Comparison of ENCODE assay signal across 8 cellular contexts in genomic region chr1:16612332-16613172, GRCh38. TPM values are rescaled to one million over a fixed set of nuclear protein-coding genes. Genes with fewer than 3 reads are reported as not detected.
DNase-seq lines count a peak whose midpoint lies in the region; ATAC-seq and TF ChIP-seq lines count a peak whose summit lies in the region.

No MANE protein-coding gene starts in this region.

- DNase-seq in stimulated activated CD4-positive, alpha-beta T cell treated with anti-CD3 and anti-CD28 coated beads, Interleukin-2, amount 100 ng/mL, for 24 hours = peak; percentile 38 to 54
- DNase-seq in stimulated activated CD4-positive, alpha-beta T cell treated with anti-CD3 and anti-CD28 coated beads, Interleukin-2, amount 100 ng/mL, for 48 hours = no peak
- DNase-seq in NCI-H1092 treated with DMSO at 0.1 percent for 48 hours (lab: John Stamatoyannopoulos, UW) = peak; percentile 72
- peak; percentile 39 to 44 for DNase-seq in activated CD4-positive, alpha-beta T cell treated with anti-CD3 and anti-CD28 coated beads, Interleukin-2, amount 50 U/mL, for 48 hours
- peak; percentile 99 for DNase-seq in esophagus muscularis mucosa (ENCODE audit: extremely low spot score)
- DNase-seq in midbrain (lab: John Stamatoyannopoulos, UW) = peak; percentile 80
- peak; percentile 86 for DNase-seq in type B pancreatic cell (ENCODE audit: extremely low spot score, unreplicated experiment)

- 3% methylated on average over 31 of the region's 31 CpGs for WGBS in esophagus muscularis mucosa

- H3K4me3 ChIP-seq in esophagus muscularis mucosa = peak overlapping the region; percentile 57 to 62 (median 60)

- no peaks in the 10 kb centered on the region for H3K36me3 Mint-ChIP-seq in type B pancreatic cell

- peaks cover 8 to 15% (median 10%) of the 10 kb centered on the region in 4 donors for H3K36me3 ChIP-seq in esophagus muscularis mucosa

- H3K4me1 ChIP-seq in esophagus muscularis mucosa = peaks cover 16 to 33% (median 28%) of the 10 kb centered on the region in 4 donors

- ATAC-seq in GM18858 (IDR thresholded peaks at IDR 0.05; ENCODE audit: unreplicated experiment) = no peak

- H3K27me3 ChIP-seq in esophagus muscularis mucosa = no peaks in the 10 kb centered on the region

- no peaks in the 10 kb centered on the region for H3K27me3 Mint-ChIP-seq in type B pancreatic cell

- H3K27ac Mint-ChIP-seq in type B pancreatic cell = no peak overlapping the region

- TF ChIP-seq CTCF in esophagus muscularis mucosa (IDR thresholded peaks at IDR 0.05) = no peak
- peak; percentile 5 for TF ChIP-seq CTCF in type B pancreatic cell (conservative IDR thresholded peaks at IDR 0.05)

- no peaks in the 10 kb centered on the region for H3K4me1 Mint-ChIP-seq in type B pancreatic cell (ENCODE audit: unreplicated experiment)

- no peak for TF ChIP-seq EP300 in esophagus muscularis mucosa (IDR thresholded peaks at IDR 0.05)

- no peaks in the 10 kb centered on the region for H3K9me3 Mint-ChIP-seq in type B pancreatic cell

- peak overlapping the region; percentile 55 to 84 (median 82) for H3K27ac ChIP-seq in esophagus muscularis mucosa (replicated peaks in 1 of 4)

- no peak for TF ChIP-seq POLR2A in esophagus muscularis mucosa (IDR thresholded peaks at IDR 0.05; ENCODE audit: low read depth)

- H3K4me3 Mint-ChIP-seq in type B pancreatic cell = no peak overlapping the region

- intact Hi-C loops in esophagus muscularis mucosa (cut with DNase I) = no loop called here

- no peaks in the 10 kb centered on the region for H3K9me3 ChIP-seq in esophagus muscularis mucosa

RNA-seq across cellular contexts. Expression of gene NBPF1, which starts 0.8 kb away (rescaled TPM):
- total RNA-seq in esophagus muscularis mucosa = 10 to 100 TPM; 16.6 to 39.2 (median 28.1) TPM
- total RNA-seq in type B pancreatic cell (ENCODE audit: low replicate concordance) = 39.1 and 97.5 TPM in 2 replicates

RNA-seq across cellular contexts. Expression of gene RNU1-3, which starts 54.2 kb away (rescaled TPM):
- total RNA-seq in esophagus muscularis mucosa (under 1 TPM in 2 of 4 donors, not detected in 2; under 0.01 TPM), type B pancreatic cell (ENCODE audit: low replicate concordance) (2,993 and 3,564 TPM in 2 replicates)

Comparison
In these comparisons a context has a peak if more than half of its experiments do, and no peak if none do; other contexts are left out.
1. DNase-seq: peak in stimulated activated CD4-positive, alpha-beta T cell treated with anti-CD3 and anti-CD28 coated beads, Interleukin-2, amount 100 ng/mL, for 24 hours (2 of 2), NCI-H1092 treated with DMSO at 0.1 percent for 48 hours (single experiment), activated CD4-positive, alpha-beta T cell treated with anti-CD3 and anti-CD28 coated beads, Interleukin-2, amount 50 U/mL, for 48 hours (2 of 2), esophagus muscularis mucosa (single experiment), midbrain (single experiment) and type B pancreatic cell (single experiment); none in stimulated activated CD4-positive, alpha-beta T cell treated with anti-CD3 and anti-CD28 coated beads, Interleukin-2, amount 100 ng/mL, for 48 hours (0 of 2).
2. RNA of gene RNU1-3, which starts 54.2 kb away (total RNA-seq): 2,993 to 3,564 TPM in type B pancreatic cell; under 0.01 TPM in esophagus muscularis mucosa; every median in the first group is over 1,000 times any median in the second.